ENCODE assay signal across 8 cellular contexts in genomic region chr19:2095338-2095938, GRCh38. TPM values are rescaled to one million over a fixed set of nuclear protein-coding genes. Genes with fewer than 3 reads are reported as not detected.
DNase-seq lines count a peak whose midpoint lies in the region; ATAC-seq and TF ChIP-seq lines count a peak whose summit lies in the region.

No MANE protein-coding gene starts in this region.

- peaks cover 50% of the 10 kb centered on the region for H3K36me3 Mint-ChIP-seq in activated B cell treated with CpG ODN at 0.5 μM for 24 hours (ENCODE audit: low read depth)

- H3K9me2 ChIP-seq in hepatocyte (replicated peaks; ENCODE audit: insufficient read depth), result no peaks in the 10 kb centered on the region

- no peak for TF ChIP-seq POLR2A in spleen (IDR thresholded peaks at IDR 0.05)

- H3K4me2 ChIP-seq in hepatocyte, result peak overlapping the region; percentile 92

- H3K36me3 ChIP-seq in HAP-1 (replicated peaks), result peaks cover 20% of the 10 kb centered on the region
- H3K36me3 ChIP-seq in hepatocyte (replicated peaks; ENCODE audit: insufficient read depth, low read depth), result no peaks in the 10 kb centered on the region
- H3K36me3 ChIP-seq in spleen, result peaks cover 0 to 42% (median 15%) of the 10 kb centered on the region in 6 donors

- ATAC-seq in activated B cell treated with CpG ODN at 0.5 μM for 24 hours (ENCODE audit: low read depth) (no peak), GM21825 (IDR thresholded peaks at IDR 0.05; ENCODE audit: unreplicated experiment) (no peak), HG03457 (IDR thresholded peaks at IDR 0.05; ENCODE audit: unreplicated experiment) (no peak)

- CTCF ChIA-PET in activated B cell treated with CpG ODN at 0.5 μM for 24 hours (lab: Charles Lee), result interaction anchor here (0.8 to 2.8 kb wide), 10 partner anchors 8 to 166 kb away, joined by 3 to 12 read pairs (median 3); no protein-coding TSS in a partner anchor

- H2AFZ ChIP-seq in hepatocyte, result peak overlapping the region; percentile 24

- in situ Hi-C loops in HAP-1 (cut with MboI; ENCODE audit: low sequenced_read_pairs), result no loop called here

- H3K27me3 Mint-ChIP-seq in activated B cell treated with CpG ODN at 0.5 μM for 24 hours, result no peaks in the 10 kb centered on the region

- H3K4me3 Mint-ChIP-seq in activated B cell treated with CpG ODN at 0.5 μM for 24 hours, result peak overlapping the region; percentile 93

- H3K27ac ChIP-seq in hepatocyte (peak overlapping the region; percentile 93), spleen (peak overlapping the region; percentile 83 to 98 (median 95))

- H3K27me3 ChIP-seq in HAP-1 (ENCODE audit: low read depth) (no peaks in the 10 kb centered on the region), hepatocyte (no peaks in the 10 kb centered on the region), spleen (replicated peaks in 1 of 7) (no peaks in the 10 kb centered on the region)

- H3K9me3 ChIP-seq in HAP-1 (no peaks in the 10 kb centered on the region), hepatocyte (ENCODE audit: low read depth) (no peaks in the 10 kb centered on the region), spleen (no peaks in the 10 kb centered on the region)

- DNase-seq in HAP-1 (ENCODE audit: low spot score in 2 of 2) (no peak), activated B cell treated with CpG ODN at 0.5 μM for 24 hours (no peak), hepatocyte (ENCODE audit: low spot score) (no peak), spleen (peak; percentile 91), hippocampal formation (lab: John Stamatoyannopoulos, UW) (no peak), mesenteric fat pad (ENCODE audit: low spot score) (no peak)

- peaks cover 49% of the 10 kb centered on the region for H3K4me1 Mint-ChIP-seq in activated B cell treated with CpG ODN at 0.5 μM for 24 hours

- intact Hi-C loops in activated B cell treated with CpG ODN at 0.5 μM for 24 hours (cut with micrococcal nuclease) (loop anchor here (10.0 kb wide), 1 partner anchor 219 kb away; no protein-coding TSS in a partner anchor), spleen (cut with DNase I; ENCODE audit: low total_unique reads) (no loop called here)

- whole genome bisulfite sequencing in hepatocyte (ENCODE audit: low lambda C conversion rate, missing lambda C conversion rate), result 83% methylated on average over 20 of the region's 39 CpGs
- WGBS in spleen, 5 donors, result 17 to 25% (median 23%) methylated on average over 38 to 39 of the region's 39 CpGs

- H3K27ac Mint-ChIP-seq in activated B cell treated with CpG ODN at 0.5 μM for 24 hours, result peak overlapping the region; percentile 95

- POLR2A ChIA-PET in activated B cell treated with CpG ODN at 0.5 μM for 24 hours (lab: Charles Lee), result interaction anchor here (0.5 to 36.0 kb wide), 9 partner anchors 37 to 349 kb away, joined by 3 to 2723 read pairs (median 6); partner anchors contain the start of genes BTBD2 and MKNK2

- H3K4me3 ChIP-seq in HAP-1 (peak overlapping the region; percentile 74), hepatocyte (peak overlapping the region; percentile 43), spleen (peak overlapping the region; percentile 78 to 90 (median 84))

- TF ChIP-seq CTCF in activated B cell treated with CpG ODN at 0.5 μM for 24 hours (IDR thresholded peaks at IDR 0.05) (no peak), hepatocyte (IDR thresholded peaks at IDR 0.05; ENCODE audit: poor library complexity) (no peak), spleen (IDR thresholded peaks at IDR 0.05 in 8 of 11, conservative IDR thresholded peaks at IDR 0.05 in 3 of 11) (no peak)

- no peaks in the 10 kb centered on the region for H4K20me1 ChIP-seq in hepatocyte (ENCODE audit: insufficient read depth, poor library complexity, severe bottlenecking)

- no peaks in the 10 kb centered on the region for H3K9me3 Mint-ChIP-seq in activated B cell treated with CpG ODN at 0.5 μM for 24 hours

- H3K4me1 ChIP-seq in HAP-1, result peaks cover 12% of the 10 kb centered on the region
- peaks cover 20% of the 10 kb centered on the region for H3K4me1 ChIP-seq in hepatocyte (ENCODE audit: insufficient read depth)
- peaks cover 39 to 69% (median 66%) of the 10 kb centered on the region in 6 donors for H3K4me1 ChIP-seq in spleen

- H3K79me2 ChIP-seq in hepatocyte, result peaks cover 46% of the 10 kb centered on the region

RNA-seq across cellular contexts. Expression of gene MOB3A, which starts 0.7 kb away (rescaled TPM):
- total RNA-seq in activated B cell treated with CpG ODN at 0.5 μM for 24 hours (179 and 189 TPM in 2 replicates), hepatocyte (13.5 and 15.7 TPM in 2 replicates), spleen (100 to 1,000 TPM in 5 of 7 donors, 10 to 100 TPM in 2; 80.8 to 161 (median 124) TPM), mesenteric fat pad (79.4 TPM)
- polyA plus RNA-seq in hepatocyte (25.1 and 27.7 TPM in 2 replicates), spleen (10 to 100 TPM; 24.2 to 48.7 (median 37.6) TPM)

RNA-seq across cellular contexts. Expression of gene IZUMO4, which starts 1.3 kb away (rescaled TPM):
- total RNA-seq in activated B cell treated with CpG ODN at 0.5 μM for 24 hours, result 73.0 and 78.6 TPM in 2 replicates
- 0.44 and 1.4 TPM in 2 replicates for total RNA-seq in hepatocyte
- polyA plus RNA-seq in hepatocyte, result 2.8 and 4.0 TPM in 2 replicates
- 1 to 10 TPM; 1.9 to 5.8 (median 3.7) TPM for total RNA-seq in spleen
- 10 to 100 TPM; 13.6 to 25.9 (median 16.7) TPM for polyA plus RNA-seq in spleen
- 2.4 TPM for total RNA-seq in mesenteric fat pad

RNA-seq across cellular contexts. Expression of gene MKNK2, which starts 44.4 kb away (rescaled TPM):
- 1,134 and 1,197 TPM in 2 replicates for total RNA-seq in activated B cell treated with CpG ODN at 0.5 μM for 24 hours
- total RNA-seq in hepatocyte, result 90.4 and 98.2 TPM in 2 replicates
- polyA plus RNA-seq in hepatocyte, result 126 and 136 TPM in 2 replicates
- total RNA-seq in spleen, result 100 to 1,000 TPM; 212 to 389 (median 265) TPM
- 100 to 1,000 TPM in 1 of 3 donors, 10 to 100 TPM in 2; 88.2 to 154 (median 90.0) TPM for polyA plus RNA-seq in spleen
- 240 TPM for total RNA-seq in mesenteric fat pad

RNA-seq across cellular contexts. Expression of gene AP3D1, which starts 55.9 kb away (rescaled TPM):
- total RNA-seq in activated B cell treated with CpG ODN at 0.5 μM for 24 hours, result 97.2 and 109 TPM in 2 replicates
- total RNA-seq in hepatocyte, result 92.2 and 102 TPM in 2 replicates
- 108 and 109 TPM in 2 replicates for polyA plus RNA-seq in hepatocyte
- total RNA-seq in spleen, result 100 to 1,000 TPM in 4 of 7 donors, 10 to 100 TPM in 3; 89.3 to 112 (median 100) TPM
- polyA plus RNA-seq in spleen, result 10 to 100 TPM; 32.8 to 80.1 (median 43.2) TPM
- 127 TPM for total RNA-seq in mesenteric fat pad

Comparison
In these comparisons a context has a peak if more than half of its experiments do, and no peak if none do; other contexts are left out.
1. RNA of gene IZUMO4, which starts 1.3 kb away (total RNA-seq): 73.0 to 78.6 TPM in activated B cell treated with CpG ODN at 0.5 μM for 24 hours; 1.9 to 5.8 TPM in spleen, 2.4 TPM in mesenteric fat pad (single experiment) and 0.44 to 1.4 TPM in hepatocyte; every median in the first group is over 10 times any median in the second.
2. Peak in every context shown above with its lines, with median percentiles within 50 percentile points of each other: H3K4me3 ChIP-seq.